22 cellular contexts compared by ENCODE assay signal in the genomic region with DNA sequence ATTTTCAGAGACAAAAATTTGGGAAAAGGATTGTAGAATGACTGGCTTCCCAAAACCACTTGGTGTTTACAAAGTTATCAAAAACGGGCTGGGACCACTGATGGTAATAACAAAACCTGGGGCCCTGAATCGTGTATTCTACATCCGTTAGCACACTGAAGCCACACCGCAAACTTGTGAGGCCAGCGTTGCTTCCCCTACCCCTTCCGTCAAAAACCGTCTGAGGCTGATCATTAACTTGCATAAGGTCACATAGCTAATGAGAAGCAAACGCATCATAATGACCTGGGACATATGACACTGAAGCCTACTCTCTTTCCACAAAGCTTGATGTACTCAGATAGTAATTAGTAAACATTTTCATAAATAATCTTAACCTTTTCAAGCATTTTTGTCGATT.
DNase-seq lines count a peak whose midpoint lies in the region; ATAC-seq and TF ChIP-seq lines count a peak whose summit lies in the region.
"Had no signal": no experiment of that assay in that cellular context is flagged by ENCODE, and none has a peak within 500 bp of the region (broad histone marks: within the 10 kb centered on the region; RNA-seq: fewer than 3 reads in every experiment).

No MANE protein-coding gene starts in this region.

- no peak overlapping the region for H3K4me3 ChIP-seq in effector memory CD4-positive, alpha-beta T cell (ENCODE audit: insufficient read depth, low read depth, low read length, poor library complexity, severe bottlenecking)
- H3K4me3 ChIP-seq in thyroid gland (replicated peaks in 1 of 3): no peak overlapping the region
- H3K4me3 ChIP-seq in upper lobe of left lung: no peak overlapping the region
- H3K4me3 ChIP-seq: BLaER1, heart left ventricle, left lung, Peyer's patch, SJCRH30 had no signal

- H3K36me3 ChIP-seq in effector memory CD4-positive, alpha-beta T cell (ENCODE audit: control insufficient read depth, insufficient read depth, low read length): no peaks in the 10 kb centered on the region
- H3K36me3 ChIP-seq in thyroid gland (no peaks in the 10 kb centered on the region), upper lobe of left lung (no peaks in the 10 kb centered on the region)
- H3K36me3 ChIP-seq: BLaER1, heart left ventricle, left lung, Peyer's patch, SJCRH30 had no signal

- TF ChIP-seq EP300 in upper lobe of left lung (IDR thresholded peaks at IDR 0.05): no peak

- TF ChIP-seq POLR2A in thyroid gland (IDR thresholded peaks at IDR 0.05) (no peak), upper lobe of left lung (IDR thresholded peaks at IDR 0.05) (no peak)

- H3K27ac ChIP-seq in effector memory CD4-positive, alpha-beta T cell (ENCODE audit: insufficient read depth, low read length, poor library complexity, severe bottlenecking): peak overlapping the region; percentile 42
- peak overlapping the region; percentile 66 to 84 (median 75) for H3K27ac ChIP-seq in thyroid gland
- no peak overlapping the region for H3K27ac ChIP-seq in upper lobe of left lung
- H3K27ac ChIP-seq: BLaER1, left lung, SJCRH30 had no signal

- intact Hi-C loops in thyroid gland (cut with DNase I): no loop called here

- peaks cover 15% of the 10 kb centered on the region for H3K4me1 ChIP-seq in effector memory CD4-positive, alpha-beta T cell (ENCODE audit: control insufficient read depth, insufficient read depth, low read length, poor library complexity, severe bottlenecking)
- peaks cover 17 to 18% of the 10 kb centered on the region in 2 donors for H3K4me1 ChIP-seq in thyroid gland
- no peaks in the 10 kb centered on the region for H3K4me1 ChIP-seq in upper lobe of left lung
- H3K4me1 ChIP-seq: BLaER1, left lung, Peyer's patch, SJCRH30 had no signal

- 83 to 87% methylated on average over 9 of the region's 9 CpGs for WGBS in thyroid gland, 2 donors
- WGBS in upper lobe of left lung, 2 donors: 83 to 84% methylated on average over 9 of the region's 9 CpGs

- no peaks in the 10 kb centered on the region for H3K27me3 ChIP-seq in effector memory CD4-positive, alpha-beta T cell (replicated peaks; ENCODE audit: control insufficient read depth, insufficient read depth, low read length, poor library complexity, severe bottlenecking)
- H3K27me3 ChIP-seq in thyroid gland: no peaks in the 10 kb centered on the region
- H3K27me3 ChIP-seq in upper lobe of left lung: no peaks in the 10 kb centered on the region
- H3K27me3 ChIP-seq: BLaER1, heart left ventricle, left lung, Peyer's patch, SJCRH30 had no signal

- peak; percentile 6 for DNase-seq in activated CD4-positive, CD25-positive, alpha-beta regulatory T cell treated with anti-CD3 and anti-CD28 coated beads, Interleukin-2, amount 50 U/mL, for 16 hours (ENCODE audit: low read depth, low spot score)
- DNase-seq in activated CD4-positive, CD25-positive, alpha-beta regulatory T cell (lab: John Stamatoyannopoulos, UW): no peak
- DNase-seq in stimulated activated naive CD4-positive, alpha-beta T cell treated with Interleukin-2 at 50 U/mL for 16 hours (lab: John Stamatoyannopoulos, UW): peak; percentile 41
- DNase-seq in stimulated activated naive CD4-positive, alpha-beta T cell (lab: John Stamatoyannopoulos, UW): no peak
- peak; percentile 4 to 29 (median 11) for DNase-seq in effector memory CD4-positive, alpha-beta T cell
- DNase-seq in thyroid gland: no peak
- DNase-seq in nucleus accumbens (lab: John Stamatoyannopoulos, UW): no peak
- DNase-seq in upper lobe of left lung: no peak
- DNase-seq: amniotic stem cell, DMS 273 treated with DMSO at 0.1 percent for 48 hours, heart left ventricle, Karpas-422, left lung, midbrain, NCI-H1092, NCI-H2081 treated with DMSO at 0.1 percent for 48 hours, NCI-H446 treated with DMSO at 0.1 percent for 48 hours, SJCRH30, substantia nigra had no signal

- H3K9me3 ChIP-seq in effector memory CD4-positive, alpha-beta T cell (ENCODE audit: control insufficient read depth, low read length): no peaks in the 10 kb centered on the region
- H3K9me3 ChIP-seq in thyroid gland: no peaks in the 10 kb centered on the region
- H3K9me3 ChIP-seq in upper lobe of left lung: no peaks in the 10 kb centered on the region
- H3K9me3 ChIP-seq: BLaER1, heart left ventricle, left lung, Peyer's patch, SJCRH30 had no signal

- no peak for ATAC-seq in upper lobe of left lung (ENCODE audit: low FRiP score in 2 of 2)
- ATAC-seq: HCT116, heart left ventricle, left lung had no signal

- TF ChIP-seq CTCF in thyroid gland (IDR thresholded peaks at IDR 0.05) (no peak), upper lobe of left lung (IDR thresholded peaks at IDR 0.05) (no peak)

Comparison
In these comparisons a context has a peak if more than half of its experiments do, and no peak if none do; other contexts are left out.
1. DNase-seq: peak in activated CD4-positive, CD25-positive, alpha-beta regulatory T cell treated with anti-CD3 and anti-CD28 coated beads, Interleukin-2, amount 50 U/mL, for 16 hours (single experiment), stimulated activated naive CD4-positive, alpha-beta T cell treated with Interleukin-2 at 50 U/mL for 16 hours (single experiment) and effector memory CD4-positive, alpha-beta T cell (3 of 3); none in activated CD4-positive, CD25-positive, alpha-beta regulatory T cell (0 of 4), stimulated activated naive CD4-positive, alpha-beta T cell (0 of 6), thyroid gland (0 of 2), nucleus accumbens (0 of 56) and upper lobe of left lung (0 of 2).
2. H3K27ac ChIP-seq: peak in effector memory CD4-positive, alpha-beta T cell (single experiment) and thyroid gland (3 of 3); none in upper lobe of left lung (0 of 4).